In the genomic region with DNA sequence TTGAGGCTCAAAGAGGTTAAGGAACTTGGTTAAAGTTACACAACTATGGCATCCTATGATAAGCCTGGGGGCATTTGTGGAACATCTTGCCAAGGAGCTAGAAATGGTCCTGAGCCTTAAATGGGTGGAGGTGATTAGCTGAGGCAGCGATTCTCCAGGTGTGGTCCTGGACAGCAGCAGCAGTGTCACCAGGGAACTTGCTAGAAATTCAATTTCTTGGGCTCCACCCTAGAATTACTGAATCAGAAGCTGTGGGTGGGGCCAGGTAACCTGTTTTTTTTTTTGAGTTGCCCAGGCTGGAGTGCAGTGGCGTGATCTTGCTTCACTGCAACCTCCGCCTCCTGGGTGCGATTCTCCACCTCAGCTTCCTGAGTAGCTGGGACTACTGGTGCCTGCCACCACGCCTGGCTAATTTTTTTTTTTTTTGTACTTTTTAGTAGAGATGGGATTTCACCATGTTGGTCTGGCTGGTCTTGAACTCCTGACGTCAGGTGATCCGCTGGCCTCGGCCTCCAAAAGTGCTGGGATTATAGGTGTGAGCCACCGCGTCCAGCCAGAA, we compare ENCODE assay signal across 1 cellular context.
TF ChIP-seq lines count a peak whose summit lies in the region.

No MANE protein-coding gene starts in this region.

TF ChIP-seq in HepG2, 621 proteins besides CTCF, POLR2A, EP300 and RAD21:
- TF ChIP-seq MIXL1 (CRISPR knock-in tag; IDR thresholded peaks at IDR 0.05) (no peak), ZNF619 (CRISPR knock-in tag; IDR thresholded peaks at IDR 0.05) (no peak), MAFF (IDR thresholded peaks at IDR 0.05; ENCODE audit: low read depth, low read length) (peak; percentile 35; the same call in 1 of the 2 replicates), SRF (IDR thresholded peaks at IDR 0.05; ENCODE audit: low read depth, low read length) (no peak), SMAD3 (CRISPR knock-in tag; IDR thresholded peaks at IDR 0.05) (no peak), MAFK (conservative IDR thresholded peaks at IDR 0.05 in 1 of 2, IDR thresholded peaks at IDR 0.05 in 1 of 2; ENCODE audit: low read length in 2 of 2) (peak; percentile 36 to 45; a peak in 1 of 4 replicates), ZKSCAN1 (IDR thresholded peaks at IDR 0.05; ENCODE audit: low read length) (no peak), ELF3 (CRISPR knock-in tag; IDR thresholded peaks at IDR 0.05) (no peak), ZNF605 (CRISPR knock-in tag; IDR thresholded peaks at IDR 0.05) (no peak), MBNL3 (CRISPR knock-in tag; conservative IDR thresholded peaks at IDR 0.05) (no peak), ATF1 (CRISPR knock-in tag; IDR thresholded peaks at IDR 0.05) (no peak)
- TF ChIP-seq, protein P1, sequence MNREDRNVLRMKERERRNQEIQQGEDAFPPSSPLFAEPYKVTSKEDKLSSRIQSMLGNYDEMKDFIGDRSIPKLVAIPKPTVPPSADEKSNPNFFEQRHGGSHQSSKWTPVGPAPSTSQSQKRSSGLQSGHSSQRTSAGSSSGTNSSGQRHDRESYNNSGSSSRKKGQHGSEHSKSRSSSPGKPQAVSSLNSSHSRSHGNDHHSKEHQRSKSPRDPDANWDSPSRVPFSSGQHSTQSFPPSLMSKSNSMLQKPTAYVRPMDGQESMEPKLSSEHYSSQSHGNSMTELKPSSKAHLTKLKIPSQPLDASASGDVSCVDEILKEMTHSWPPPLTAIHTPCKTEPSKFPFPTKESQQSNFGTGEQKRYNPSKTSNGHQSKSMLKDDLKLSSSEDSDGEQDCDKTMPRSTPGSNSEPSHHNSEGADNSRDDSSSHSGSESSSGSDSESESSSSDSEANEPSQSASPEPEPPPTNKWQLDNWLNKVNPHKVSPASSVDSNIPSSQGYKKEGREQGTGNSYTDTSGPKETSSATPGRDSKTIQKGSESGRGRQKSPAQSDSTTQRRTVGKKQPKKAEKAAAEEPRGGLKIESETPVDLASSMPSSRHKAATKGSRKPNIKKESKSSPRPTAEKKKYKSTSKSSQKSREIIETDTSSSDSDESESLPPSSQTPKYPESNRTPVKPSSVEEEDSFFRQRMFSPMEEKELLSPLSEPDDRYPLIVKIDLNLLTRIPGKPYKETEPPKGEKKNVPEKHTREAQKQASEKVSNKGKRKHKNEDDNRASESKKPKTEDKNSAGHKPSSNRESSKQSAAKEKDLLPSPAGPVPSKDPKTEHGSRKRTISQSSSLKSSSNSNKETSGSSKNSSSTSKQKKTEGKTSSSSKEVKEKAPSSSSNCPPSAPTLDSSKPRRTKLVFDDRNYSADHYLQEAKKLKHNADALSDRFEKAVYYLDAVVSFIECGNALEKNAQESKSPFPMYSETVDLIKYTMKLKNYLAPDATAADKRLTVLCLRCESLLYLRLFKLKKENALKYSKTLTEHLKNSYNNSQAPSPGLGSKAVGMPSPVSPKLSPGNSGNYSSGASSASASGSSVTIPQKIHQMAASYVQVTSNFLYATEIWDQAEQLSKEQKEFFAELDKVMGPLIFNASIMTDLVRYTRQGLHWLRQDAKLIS (CRISPR knock-in tag; IDR thresholded peaks at IDR 0.05): no peak
- TF ChIP-seq, protein P2, sequence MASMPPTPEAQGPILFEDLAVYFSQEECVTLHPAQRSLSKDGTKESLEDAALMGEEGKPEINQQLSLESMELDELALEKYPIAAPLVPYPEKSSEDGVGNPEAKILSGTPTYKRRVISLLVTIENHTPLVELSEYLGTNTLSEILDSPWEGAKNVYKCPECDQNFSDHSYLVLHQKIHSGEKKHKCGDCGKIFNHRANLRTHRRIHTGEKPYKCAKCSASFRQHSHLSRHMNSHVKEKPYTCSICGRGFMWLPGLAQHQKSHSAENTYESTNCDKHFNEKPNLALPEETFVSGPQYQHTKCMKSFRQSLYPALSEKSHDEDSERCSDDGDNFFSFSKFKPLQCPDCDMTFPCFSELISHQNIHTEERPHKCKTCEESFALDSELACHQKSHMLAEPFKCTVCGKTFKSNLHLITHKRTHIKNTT (CRISPR knock-in tag; IDR thresholded peaks at IDR 0.05): no peak
- TF ChIP-seq, protein P3, sequence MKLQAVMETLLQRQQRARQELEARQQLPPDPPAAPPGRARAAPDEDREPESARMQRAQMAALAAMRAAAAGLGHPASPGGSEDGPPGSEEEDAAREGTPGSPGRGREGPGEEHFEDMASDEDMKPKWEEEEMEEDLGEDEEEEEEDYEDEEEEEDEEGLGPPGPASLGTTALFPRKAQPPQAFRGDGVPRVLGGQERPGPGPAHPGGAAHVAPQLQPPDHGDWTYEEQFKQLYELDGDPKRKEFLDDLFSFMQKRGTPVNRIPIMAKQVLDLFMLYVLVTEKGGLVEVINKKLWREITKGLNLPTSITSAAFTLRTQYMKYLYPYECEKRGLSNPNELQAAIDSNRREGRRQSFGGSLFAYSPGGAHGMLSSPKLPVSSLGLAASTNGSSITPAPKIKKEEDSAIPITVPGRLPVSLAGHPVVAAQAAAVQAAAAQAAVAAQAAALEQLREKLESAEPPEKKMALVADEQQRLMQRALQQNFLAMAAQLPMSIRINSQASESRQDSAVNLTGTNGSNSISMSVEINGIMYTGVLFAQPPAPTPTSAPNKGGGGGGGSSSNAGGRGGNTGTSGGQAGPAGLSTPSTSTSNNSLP (IDR thresholded peaks at IDR 0.05; ENCODE audit: low read depth, low read length): no peak
- TF ChIP-seq, protein P4, sequence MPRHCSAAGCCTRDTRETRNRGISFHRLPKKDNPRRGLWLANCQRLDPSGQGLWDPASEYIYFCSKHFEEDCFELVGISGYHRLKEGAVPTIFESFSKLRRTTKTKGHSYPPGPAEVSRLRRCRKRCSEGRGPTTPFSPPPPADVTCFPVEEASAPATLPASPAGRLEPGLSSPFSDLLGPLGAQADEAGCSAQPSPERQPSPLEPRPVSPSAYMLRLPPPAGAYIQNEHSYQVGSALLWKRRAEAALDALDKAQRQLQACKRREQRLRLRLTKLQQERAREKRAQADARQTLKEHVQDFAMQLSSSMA (CRISPR knock-in tag; IDR thresholded peaks at IDR 0.05): 0 out of 2 replicates have a peak, but pooled peaks have one; percentile 37
- TF ChIP-seq, protein P5, sequence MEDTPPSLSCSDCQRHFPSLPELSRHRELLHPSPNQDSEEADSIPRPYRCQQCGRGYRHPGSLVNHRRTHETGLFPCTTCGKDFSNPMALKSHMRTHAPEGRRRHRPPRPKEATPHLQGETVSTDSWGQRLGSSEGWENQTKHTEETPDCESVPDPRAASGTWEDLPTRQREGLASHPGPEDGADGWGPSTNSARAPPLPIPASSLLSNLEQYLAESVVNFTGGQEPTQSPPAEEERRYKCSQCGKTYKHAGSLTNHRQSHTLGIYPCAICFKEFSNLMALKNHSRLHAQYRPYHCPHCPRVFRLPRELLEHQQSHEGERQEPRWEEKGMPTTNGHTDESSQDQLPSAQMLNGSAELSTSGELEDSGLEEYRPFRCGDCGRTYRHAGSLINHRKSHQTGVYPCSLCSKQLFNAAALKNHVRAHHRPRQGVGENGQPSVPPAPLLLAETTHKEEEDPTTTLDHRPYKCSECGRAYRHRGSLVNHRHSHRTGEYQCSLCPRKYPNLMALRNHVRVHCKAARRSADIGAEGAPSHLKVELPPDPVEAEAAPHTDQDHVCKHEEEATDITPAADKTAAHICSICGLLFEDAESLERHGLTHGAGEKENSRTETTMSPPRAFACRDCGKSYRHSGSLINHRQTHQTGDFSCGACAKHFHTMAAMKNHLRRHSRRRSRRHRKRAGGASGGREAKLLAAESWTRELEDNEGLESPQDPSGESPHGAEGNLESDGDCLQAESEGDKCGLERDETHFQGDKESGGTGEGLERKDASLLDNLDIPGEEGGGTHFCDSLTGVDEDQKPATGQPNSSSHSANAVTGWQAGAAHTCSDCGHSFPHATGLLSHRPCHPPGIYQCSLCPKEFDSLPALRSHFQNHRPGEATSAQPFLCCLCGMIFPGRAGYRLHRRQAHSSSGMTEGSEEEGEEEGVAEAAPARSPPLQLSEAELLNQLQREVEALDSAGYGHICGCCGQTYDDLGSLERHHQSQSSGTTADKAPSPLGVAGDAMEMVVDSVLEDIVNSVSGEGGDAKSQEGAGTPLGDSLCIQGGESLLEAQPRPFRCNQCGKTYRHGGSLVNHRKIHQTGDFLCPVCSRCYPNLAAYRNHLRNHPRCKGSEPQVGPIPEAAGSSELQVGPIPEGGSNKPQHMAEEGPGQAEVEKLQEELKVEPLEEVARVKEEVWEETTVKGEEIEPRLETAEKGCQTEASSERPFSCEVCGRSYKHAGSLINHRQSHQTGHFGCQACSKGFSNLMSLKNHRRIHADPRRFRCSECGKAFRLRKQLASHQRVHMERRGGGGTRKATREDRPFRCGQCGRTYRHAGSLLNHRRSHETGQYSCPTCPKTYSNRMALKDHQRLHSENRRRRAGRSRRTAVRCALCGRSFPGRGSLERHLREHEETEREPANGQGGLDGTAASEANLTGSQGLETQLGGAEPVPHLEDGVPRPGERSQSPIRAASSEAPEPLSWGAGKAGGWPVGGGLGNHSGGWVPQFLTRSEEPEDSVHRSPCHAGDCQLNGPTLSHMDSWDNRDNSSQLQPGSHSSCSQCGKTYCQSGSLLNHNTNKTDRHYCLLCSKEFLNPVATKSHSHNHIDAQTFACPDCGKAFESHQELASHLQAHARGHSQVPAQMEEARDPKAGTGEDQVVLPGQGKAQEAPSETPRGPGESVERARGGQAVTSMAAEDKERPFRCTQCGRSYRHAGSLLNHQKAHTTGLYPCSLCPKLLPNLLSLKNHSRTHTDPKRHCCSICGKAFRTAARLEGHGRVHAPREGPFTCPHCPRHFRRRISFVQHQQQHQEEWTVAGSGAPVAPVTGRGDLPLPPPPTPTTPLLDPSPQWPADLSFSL (CRISPR knock-in tag; IDR thresholded peaks at IDR 0.05): no peak
